In genomic region chr6:84118191-84118590, GRCh38 we compare ENCODE assay signal across 19 cellular contexts.
"Had no signal": no experiment of that assay in that cellular context is flagged by ENCODE, and none has a peak within 500 bp of the region (broad histone marks: within the 10 kb centered on the region; RNA-seq: fewer than 3 reads in every experiment).

No MANE protein-coding gene starts in this region.

- H3K9me3 ChIP-seq: thoracic aorta, transverse colon had no signal

- H3K4me1 ChIP-seq: esophagus muscularis mucosa, spleen, transverse colon had no signal

- ATAC-seq: effector memory CD8-positive, alpha-beta T cell; naive thymus-derived CD8-positive, alpha-beta T cell; sciatic nerve; stimulated activated naive B cell treated with anti-CD40 and anti-IgM and Interleukin-4, amounts not matched to agents 10 μg/mL and 1 μg/mL and 100 μg/mL, for 72 hours; stimulated activated naive CD8-positive, alpha-beta T cell treated with anti-CD3 and anti-CD28 coated beads, Interleukin-15, amount 100 ng/mL, for 72 hours had no signal

- H3K27me3 ChIP-seq: esophagus muscularis mucosa, spleen, transverse colon had no signal

- H3K27ac ChIP-seq: epithelial cell of prostate, esophagus muscularis mucosa, spleen, thoracic aorta, transverse colon had no signal

- H3K36me3 ChIP-seq: spleen, thoracic aorta, transverse colon had no signal

- H3K4me1 Mint-ChIP-seq: naive thymus-derived CD8-positive, alpha-beta T cell; stimulated activated naive CD8-positive, alpha-beta T cell treated with anti-CD3 and anti-CD28 coated beads, Interleukin-15, amount 100 ng/mL, for 72 hours had no signal

- DNase-seq: effector memory CD8-positive, alpha-beta T cell; foreskin fibroblast; kidney glomerular epithelial cell; naive thymus-derived CD8-positive, alpha-beta T cell; posterior cingulate gyrus; spleen; stimulated activated CD4-positive, alpha-beta T cell treated with anti-CD3 and anti-CD28 coated beads, Interleukin-15, amount 100 ng/mL, for 24 hours; stimulated activated CD4-positive, alpha-beta T cell treated with anti-CD3 and anti-CD28 coated beads, Interleukin-1b, Interleukin-23, amount 100 ng/mL, for 48 hours; stimulated activated CD4-positive, alpha-beta T cell treated with anti-CD3 and anti-CD28 coated beads, Interleukin-4, amount 100 ng/mL, for 24 hours; stimulated activated naive B cell treated with anti-CD40 and anti-IgM and Interleukin-4, amounts not matched to agents 10 μg/mL and 1 μg/mL and 100 μg/mL, for 72 hours; stimulated activated naive CD8-positive, alpha-beta T cell treated with anti-CD3 and anti-CD28 coated beads, Interleukin-15, amount 100 ng/mL, for 72 hours; transverse colon had no signal

- H3K4me3 ChIP-seq: esophagus muscularis mucosa, spleen, thoracic aorta, transverse colon had no signal

- H3K27ac Mint-ChIP-seq: dendritic cell treated with granulocyte-macrophage colony-stimulating factor and Interleukin-4, amounts not matched to agents 40 ng/mL and 50 ng/mL, for 4 days; effector memory CD8-positive, alpha-beta T cell; naive thymus-derived CD8-positive, alpha-beta T cell; stimulated activated naive B cell treated with anti-CD40 and anti-IgM and Interleukin-4, amounts not matched to agents 10 μg/mL and 1 μg/mL and 100 μg/mL, for 72 hours; stimulated activated naive CD8-positive, alpha-beta T cell treated with anti-CD3 and anti-CD28 coated beads, Interleukin-15, amount 100 ng/mL, for 72 hours had no signal

- H3K4me3 Mint-ChIP-seq: dendritic cell treated with granulocyte-macrophage colony-stimulating factor and Interleukin-4, amounts not matched to agents 40 ng/mL and 50 ng/mL, for 4 days; effector memory CD8-positive, alpha-beta T cell; naive thymus-derived CD8-positive, alpha-beta T cell; stimulated activated naive B cell treated with anti-CD40 and anti-IgM and Interleukin-4, amounts not matched to agents 10 μg/mL and 1 μg/mL and 100 μg/mL, for 72 hours; stimulated activated naive CD8-positive, alpha-beta T cell treated with anti-CD3 and anti-CD28 coated beads, Interleukin-15, amount 100 ng/mL, for 72 hours had no signal

- FAIRE-seq: colon, urothelium cell line had no signal

- H3K27me3 Mint-ChIP-seq: dendritic cell treated with granulocyte-macrophage colony-stimulating factor and Interleukin-4, amounts not matched to agents 40 ng/mL and 50 ng/mL, for 4 days had no signal
